18 cellular contexts compared by ENCODE assay signal in the genomic region with DNA sequence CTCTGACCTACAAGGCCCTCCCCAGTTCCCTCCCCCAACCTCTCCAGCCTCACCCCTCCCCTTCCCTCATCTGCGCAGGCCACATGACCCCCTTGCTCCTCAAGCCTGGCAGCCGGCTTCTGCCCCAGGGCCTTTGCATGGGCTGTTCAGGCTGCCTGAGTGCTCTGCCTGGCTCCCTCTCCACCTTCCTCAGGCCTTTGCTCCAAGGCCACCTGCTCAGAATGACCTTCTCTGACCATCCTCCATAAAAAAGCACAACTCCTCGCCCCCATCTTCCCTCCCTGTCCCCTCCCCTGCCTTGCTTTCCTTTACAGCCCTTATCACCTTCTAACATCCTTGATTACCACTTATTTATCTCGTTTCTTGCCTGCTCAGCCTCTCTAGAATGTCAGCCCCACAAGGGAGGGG. TPM values are rescaled to one million over a fixed set of nuclear protein-coding genes. Genes with fewer than 3 reads are reported as not detected.
DNase-seq lines count a peak whose midpoint lies in the region; ATAC-seq, FAIRE-seq and TF ChIP-seq lines count a peak whose summit lies in the region.
"Had no signal": no experiment of that assay in that cellular context is flagged by ENCODE, and none has a peak within 500 bp of the region (broad histone marks: within the 10 kb centered on the region; RNA-seq: fewer than 3 reads in every experiment).

No MANE protein-coding gene starts in this region.

- no peak for TF ChIP-seq CTCF in H1 (IDR thresholded peaks at IDR 0.05; ENCODE audit: control extremely low read depth in 1 of 3, insufficient read depth in 1 of 3, low read depth in 1 of 3, low read length in 3 of 3)
- TF ChIP-seq CTCF in spleen (IDR thresholded peaks at IDR 0.05 in 8 of 11, conservative IDR thresholded peaks at IDR 0.05 in 3 of 11): no peak

- FAIRE-seq in H1 (lab: Jason Lieb, UNC): no peak
- FAIRE-seq: H54 had no signal

- H2BK15ac ChIP-seq in H1 (ENCODE audit: low read length): peak overlapping the region; percentile 81; the same call in 1 of the 2 replicates

- intact Hi-C loops in spleen (cut with DNase I; ENCODE audit: low total_unique reads): no loop called here

- DNase-seq in H7: peak; percentile 47
- DNase-seq in HUDEP-2 (lab: John Stamatoyannopoulos, UW; ENCODE audit: unreplicated experiment in 76 of 76): peak in 56 of 76 experiments; percentile 18 to 88 (median 52)
- DNase-seq in H1 (ENCODE audit: low read depth in 1 of 2, low spot score in 2 of 2): no peak
- DNase-seq in spleen: peak; percentile 47
- no peak for DNase-seq in trophoblast cell
- DNase-seq in activated T-cell treated with anti-CD3 and anti-CD28 coated beads, Interleukin-2, amount 50 U/mL, for 24 hours: no peak
- DNase-seq: Caco-2; CD4-positive, CD25-positive, alpha-beta regulatory T cell; DMS153; NCI-H1092; NCI-H146; NCI-H2081; NCI-H510A; NCI-H774 had no signal

- H3K4ac ChIP-seq in H1 (replicated peaks; ENCODE audit: insufficient read length, low read depth, low read length): no peak overlapping the region
- no peak overlapping the region for H3K4ac ChIP-seq in trophoblast cell (ENCODE audit: low read depth, low read length)

- H3K79me1 ChIP-seq in H1 (ENCODE audit: low read depth, low read length): no peaks in the 10 kb centered on the region
- no peaks in the 10 kb centered on the region for H3K79me1 ChIP-seq in trophoblast cell (ENCODE audit: low read length)

- H3K4me1 Mint-ChIP-seq in activated T-cell treated with anti-CD3 and anti-CD28 coated beads, Interleukin-2, amount 50 U/mL, for 24 hours (ENCODE audit: low read depth): no peaks in the 10 kb centered on the region
- H3K4me1 Mint-ChIP-seq: CD4-positive, CD25-positive, alpha-beta regulatory T cell had no signal

- H4K20me1 ChIP-seq in H1 (replicated peaks in 1 of 2; ENCODE audit: control insufficient read depth in 1 of 2, insufficient read depth in 2 of 2, low read length in 2 of 2): peaks cover 0 to 4% of the 10 kb centered on the region in 2 experiments

- no peak overlapping the region for H4K5ac ChIP-seq in H1 (ENCODE audit: insufficient read length, low read depth, low read length)

- H3K4me3 ChIP-seq in H7 (ENCODE audit: insufficient read depth, low read depth, low read length) (no peak overlapping the region), H1 (ENCODE audit: extremely low read depth in 1 of 4, insufficient read depth in 2 of 4, low read depth in 3 of 4, low read length in 4 of 4) (no peak overlapping the region), spleen (no peak overlapping the region), trophoblast cell (ENCODE audit: low read depth, low read length) (no peak overlapping the region)

- H3K56ac ChIP-seq in H1 (replicated peaks; ENCODE audit: insufficient read length, low read depth, low read length): no peak overlapping the region

- H2BK12ac ChIP-seq in H1 (ENCODE audit: low read depth, low read length) (no peak overlapping the region), trophoblast cell (ENCODE audit: low read length) (no peak overlapping the region)

- no peak overlapping the region for H3K18ac ChIP-seq in H1 (ENCODE audit: extremely low read depth, low read length)
- no peak overlapping the region for H3K18ac ChIP-seq in trophoblast cell (ENCODE audit: low read length)

- H3K23ac ChIP-seq in H1 (ENCODE audit: insufficient read length) (no peak overlapping the region), trophoblast cell (ENCODE audit: low read length) (no peak overlapping the region)

- no peaks in the 10 kb centered on the region for H3K9me3 Mint-ChIP-seq in activated T-cell treated with anti-CD3 and anti-CD28 coated beads, Interleukin-2, amount 50 U/mL, for 24 hours
- H3K9me3 Mint-ChIP-seq: CD4-positive, CD25-positive, alpha-beta regulatory T cell had no signal

- H3K27ac Mint-ChIP-seq in activated T-cell treated with anti-CD3 and anti-CD28 coated beads, Interleukin-2, amount 50 U/mL, for 24 hours: no peak overlapping the region

- no peak overlapping the region for H4K12ac ChIP-seq in trophoblast cell (ENCODE audit: low read depth, low read length)

- no peak overlapping the region for H2BK20ac ChIP-seq in H1 (ENCODE audit: low read length)

- H3K9me3 ChIP-seq in H1 (ENCODE audit: insufficient read depth in 2 of 2, low read depth in 1 of 2, low read length in 1 of 2) (no peaks in the 10 kb centered on the region), spleen (no peaks in the 10 kb centered on the region), trophoblast cell (ENCODE audit: insufficient read depth, low read depth, low read length) (no peaks in the 10 kb centered on the region)
- H3K9me3 ChIP-seq: Caco-2 had no signal

- POLR2A ChIA-PET in H1 (lab: Charles Lee; ENCODE audit: partially characterized antibody): interaction anchor here (1.9 kb wide), 1 partner anchor 13 kb away, joined by 8 read pairs; no protein-coding TSS in a partner anchor

- H3K27ac ChIP-seq in H1 (ENCODE audit: low read depth, low read length): no peak overlapping the region
- H3K27ac ChIP-seq in spleen: no peak overlapping the region
- no peak overlapping the region for H3K27ac ChIP-seq in trophoblast cell (ENCODE audit: low read depth, low read length)

- no peaks in the 10 kb centered on the region for H3K27me3 Mint-ChIP-seq in activated T-cell treated with anti-CD3 and anti-CD28 coated beads, Interleukin-2, amount 50 U/mL, for 24 hours

- no peak for TF ChIP-seq RAD21 in H1 (IDR thresholded peaks at IDR 0.05 in 1 of 2, conservative IDR thresholded peaks at IDR 0.05 in 1 of 2; ENCODE audit: low read depth in 2 of 2, low read length in 2 of 2)

- no peak overlapping the region for H3K4me2 ChIP-seq in H1 (ENCODE audit: insufficient read depth in 1 of 2, low read depth in 2 of 2, low read length in 2 of 2)
- no peak overlapping the region for H3K4me2 ChIP-seq in trophoblast cell (ENCODE audit: low read length)

- CTCF ChIA-PET in H1 (lab: Charles Lee; ENCODE audit: partially characterized antibody): interaction anchor here (0.8 to 2.1 kb wide), 5 partner anchors 9 to 57 kb away, joined by 3 to 11 read pairs (median 4); no protein-coding TSS in a partner anchor

- H3K14ac ChIP-seq in H1 (ENCODE audit: insufficient read length) (no peak overlapping the region), trophoblast cell (ENCODE audit: low read length) (no peak overlapping the region)

- H3K27me3 ChIP-seq in H7 (ENCODE audit: control insufficient read depth, insufficient read depth, low read length) (peaks cover 14% of the 10 kb centered on the region), H1 (replicated peaks in 1 of 4; ENCODE audit: control insufficient read depth in 3 of 4, extremely low read depth in 1 of 4, insufficient read depth in 3 of 4, low read length in 3 of 4) (peaks cover 0 to 6% (median 1%) of the 10 kb centered on the region in 4 experiments; a peak in 2 of 7 replicates), spleen (replicated peaks in 1 of 7) (peaks cover 0 to 34% (median 10%) of the 10 kb centered on the region in 7 donors), trophoblast cell (ENCODE audit: insufficient read depth, low read length) (peaks cover 10% of the 10 kb centered on the region)

- TF ChIP-seq POLR2A in H1 (IDR thresholded peaks at IDR 0.05; ENCODE audit: control extremely low read depth in 1 of 2, low read depth in 2 of 2, low read length in 2 of 2): no peak
- TF ChIP-seq POLR2A in spleen (IDR thresholded peaks at IDR 0.05): no peak

- TF ChIP-seq EP300 in H1 (IDR thresholded peaks at IDR 0.05; ENCODE audit: borderline replicate concordance in 1 of 2, low read depth in 2 of 2, low read length in 2 of 2): no peak

- H2AK5ac ChIP-seq in H1 (ENCODE audit: low read depth, low read length) (no peak overlapping the region), trophoblast cell (ENCODE audit: low read length) (no peak overlapping the region)

- H4K91ac ChIP-seq in H1 (replicated peaks; ENCODE audit: insufficient read length, low read length): no peak overlapping the region
- no peak overlapping the region for H4K91ac ChIP-seq in trophoblast cell (ENCODE audit: low read depth, low read length)

- H2AFZ ChIP-seq in H1 (ENCODE audit: low read length) (no peak overlapping the region), trophoblast cell (ENCODE audit: insufficient read depth, low read length, poor library complexity) (no peak overlapping the region)

- no peak overlapping the region for H4K8ac ChIP-seq in H1 (ENCODE audit: extremely low read depth, insufficient read depth, low read length)
- H4K8ac ChIP-seq in trophoblast cell (ENCODE audit: low read depth, low read length): no peak overlapping the region

- peaks cover 12% of the 10 kb centered on the region for H3K23me2 ChIP-seq in H1 (ENCODE audit: low read depth, low read length)

- H3K9ac ChIP-seq in H1 (replicated peaks in 1 of 4; ENCODE audit: extremely low read depth in 1 of 4, low read depth in 3 of 4, low read length in 3 of 4) (no peak overlapping the region), trophoblast cell (ENCODE audit: low read length) (no peak overlapping the region)

- H2BK5ac ChIP-seq in H1 (ENCODE audit: low read depth, low read length) (no peak overlapping the region), trophoblast cell (ENCODE audit: low read depth, low read length, poor library complexity) (no peak overlapping the region)

- peaks cover 0 to 12% (median 7%) of the 10 kb centered on the region in 4 experiments; a peak in 5 of 7 replicates for H3K4me1 ChIP-seq in H1 (replicated peaks in 1 of 4; ENCODE audit: control insufficient read depth in 3 of 4, insufficient read depth in 4 of 4, low read length in 3 of 4)
- H3K4me1 ChIP-seq in spleen: peaks cover 0 to 13% (median 0%) of the 10 kb centered on the region in 6 donors
- peaks cover 0 to 2% of the 10 kb centered on the region in 2 experiments for H3K4me1 ChIP-seq in trophoblast cell (ENCODE audit: control insufficient read depth in 1 of 2, insufficient read depth in 2 of 2, low read length in 2 of 2)
- H3K4me1 ChIP-seq: Caco-2 had no signal

- H2BK120ac ChIP-seq in H1 (replicated peaks; ENCODE audit: low read depth, low read length): no peak overlapping the region
- no peak overlapping the region for H2BK120ac ChIP-seq in trophoblast cell (ENCODE audit: insufficient read depth, low read length, poor library complexity)

- H3K36me3 ChIP-seq in H7 (replicated peaks; ENCODE audit: control insufficient read depth, insufficient read depth, low read length) (no peaks in the 10 kb centered on the region), H1 (ENCODE audit: control insufficient read depth in 2 of 4, insufficient read depth in 4 of 4, low read length in 3 of 4) (no peaks in the 10 kb centered on the region), spleen (no peaks in the 10 kb centered on the region), trophoblast cell (ENCODE audit: control insufficient read depth in 1 of 2, insufficient read depth in 2 of 2, low read length in 2 of 2) (no peaks in the 10 kb centered on the region)

- no peak overlapping the region for H3K4me3 Mint-ChIP-seq in activated T-cell treated with anti-CD3 and anti-CD28 coated beads, Interleukin-2, amount 50 U/mL, for 24 hours
- H3K4me3 Mint-ChIP-seq: CD4-positive, CD25-positive, alpha-beta regulatory T cell had no signal

- H3K79me2 ChIP-seq in H1 (ENCODE audit: control insufficient read depth in 1 of 2, insufficient read depth in 2 of 2, low read length in 2 of 2): no peaks in the 10 kb centered on the region
- H3K79me2 ChIP-seq in trophoblast cell (ENCODE audit: control insufficient read depth, insufficient read depth, low read length, poor library complexity): no peaks in the 10 kb centered on the region

- H3K36me3 Mint-ChIP-seq in activated T-cell treated with anti-CD3 and anti-CD28 coated beads, Interleukin-2, amount 50 U/mL, for 24 hours (ENCODE audit: low read depth): no peaks in the 10 kb centered on the region
- H3K36me3 Mint-ChIP-seq: CD4-positive, CD25-positive, alpha-beta regulatory T cell had no signal

- WGBS in H1 (ENCODE audit: extremely low coverage in 1 of 2, insufficient coverage in 1 of 2, insufficient read length in 1 of 2, insufficient replicate concordance in 2 of 2, low coverage in 1 of 2, low lambda C conversion rate in 2 of 2, missing lambda C conversion rate in 1 of 2), 2 experiments: 85% methylated on average over 4 of the region's 4 CpGs; no CpG with 5 or more reads in 1 of the 2 experiments
- 68 to 80% (median 76%) methylated on average over 4 of the region's 4 CpGs for WGBS in spleen, 5 donors
- WGBS in trophoblast cell (ENCODE audit: extremely low coverage, insufficient coverage, insufficient read length): no CpG with 5 or more reads among the region's 4 CpGs

- no peak for ATAC-seq in GM19463 (IDR thresholded peaks at IDR 0.05; ENCODE audit: unreplicated experiment)
- ATAC-seq: Panc1 had no signal

RNA-seq across cellular contexts. Expression of a gene that starts 38.7 kb away (rescaled TPM):
- 0.11 and 0.21 TPM in 2 replicates for total RNA-seq in H7 (2014; rRNA removed; shearing (Covaris generic))
- 0.15 TPM in 1 of 2 replicates, not detected in the other for total RNA-seq in H1 (2021; fragmentation: NEBNext Ultra II Directional; extraction: Animal tissue kit (Norgen Biotek cat#: 25700))
- polyA plus RNA-seq in H1 (2011; rRNA removed): 0.30 TPM in 2 replicates
- polyA plus RNA-seq in H1 (2011; cell fraction: cytosol; rRNA removed): 0.45 TPM
- polyA plus RNA-seq in H1 (2011; cell fraction: nucleus; rRNA removed): 0.87 TPM
- polyA plus RNA-seq in H1 (2012, experiment 1 of 2): 0.15 to 0.36 TPM (median 0.19 TPM) in 3 of 4 replicates, not detected in the other
- not detected for polyA plus RNA-seq in H1 (2012, experiment 2 of 2)
- 0.06 TPM for polyA plus RNA-seq in H1 (2013, experiment 1 of 2)
- polyA plus RNA-seq in H1 (2013, experiment 2 of 2): 0.06 TPM
- polyA minus RNA-seq in H1 (2011; rRNA and poly(A)+ RNA removed): not detected in 2 replicates
- polyA minus RNA-seq in H1 (2011; cell fraction: cytosol; rRNA and poly(A)+ RNA removed): not detected
- polyA minus RNA-seq in H1 (2011; cell fraction: nucleus; rRNA and poly(A)+ RNA removed): 0.40 TPM
- under 1 TPM in 1 of 7 donors, not detected in 6; 0.32 TPM for total RNA-seq in spleen
- polyA plus RNA-seq in spleen: under 1 TPM in 2 of 3 donors, not detected in 1; 0.03 to 0.13 TPM
- 0.18 and 0.30 TPM in 2 replicates for polyA plus RNA-seq in trophoblast cell (2013)
- total RNA-seq: MCF 10A had no signal
- polyA plus RNA-seq: CD4-positive, CD25-positive, alpha-beta regulatory T cell had no signal

RNA-seq across cellular contexts. Expression of a gene that starts 51.6 kb away (rescaled TPM):
- 3.4 and 4.9 TPM in 2 replicates for total RNA-seq in H7 (2014; rRNA removed; shearing (Covaris generic))
- total RNA-seq in H1 (2021; fragmentation: NEBNext Ultra II Directional; extraction: Animal tissue kit (Norgen Biotek cat#: 25700)): 10.5 and 11.1 TPM in 2 replicates
- polyA plus RNA-seq in H1 (2011; rRNA removed): 5.9 and 7.9 TPM in 2 replicates
- 5.5 TPM for polyA plus RNA-seq in H1 (2011; cell fraction: cytosol; rRNA removed)
- 16.7 TPM for polyA plus RNA-seq in H1 (2011; cell fraction: nucleus; rRNA removed)
- polyA plus RNA-seq in H1 (2012, experiment 1 of 2): 5.7 to 10.1 TPM (median 8.0 TPM) in 4 replicates
- 5.1 TPM for polyA plus RNA-seq in H1 (2012, experiment 2 of 2)
- polyA plus RNA-seq in H1 (2013, experiment 1 of 2): 5.9 TPM
- polyA plus RNA-seq in H1 (2013, experiment 2 of 2): 6.1 TPM
- polyA minus RNA-seq in H1 (2011; rRNA and poly(A)+ RNA removed): 2.5 and 3.7 TPM in 2 replicates
- polyA minus RNA-seq in H1 (2011; cell fraction: cytosol; rRNA and poly(A)+ RNA removed): 3.4 TPM
- polyA minus RNA-seq in H1 (2011; cell fraction: nucleus; rRNA and poly(A)+ RNA removed): 2.8 TPM
- total RNA-seq in spleen: 1 to 10 TPM in 6 of 7 donors, under 1 TPM in 1; 0.66 to 1.9 (median 1.3) TPM
- polyA plus RNA-seq in spleen: 1 to 10 TPM in 1 of 3 donors, under 1 TPM in 2; 0.67 to 2.8 (median 0.86) TPM
- 0.05 and 0.08 TPM in 2 replicates for polyA plus RNA-seq in trophoblast cell (2013)
- total RNA-seq: MCF 10A had no signal

Comparison
In these comparisons a context has a peak if more than half of its experiments do, and no peak if none do; other contexts are left out.
1. DNase-seq: peak in H7 (single experiment), HUDEP-2 (56 of 76) and spleen (single experiment); none in H1 (0 of 2), trophoblast cell (0 of 2) and activated T-cell treated with anti-CD3 and anti-CD28 coated beads, Interleukin-2, amount 50 U/mL, for 24 hours (single experiment).